Comparison of ENCODE assay signal across 18 cellular contexts in the genomic region with DNA sequence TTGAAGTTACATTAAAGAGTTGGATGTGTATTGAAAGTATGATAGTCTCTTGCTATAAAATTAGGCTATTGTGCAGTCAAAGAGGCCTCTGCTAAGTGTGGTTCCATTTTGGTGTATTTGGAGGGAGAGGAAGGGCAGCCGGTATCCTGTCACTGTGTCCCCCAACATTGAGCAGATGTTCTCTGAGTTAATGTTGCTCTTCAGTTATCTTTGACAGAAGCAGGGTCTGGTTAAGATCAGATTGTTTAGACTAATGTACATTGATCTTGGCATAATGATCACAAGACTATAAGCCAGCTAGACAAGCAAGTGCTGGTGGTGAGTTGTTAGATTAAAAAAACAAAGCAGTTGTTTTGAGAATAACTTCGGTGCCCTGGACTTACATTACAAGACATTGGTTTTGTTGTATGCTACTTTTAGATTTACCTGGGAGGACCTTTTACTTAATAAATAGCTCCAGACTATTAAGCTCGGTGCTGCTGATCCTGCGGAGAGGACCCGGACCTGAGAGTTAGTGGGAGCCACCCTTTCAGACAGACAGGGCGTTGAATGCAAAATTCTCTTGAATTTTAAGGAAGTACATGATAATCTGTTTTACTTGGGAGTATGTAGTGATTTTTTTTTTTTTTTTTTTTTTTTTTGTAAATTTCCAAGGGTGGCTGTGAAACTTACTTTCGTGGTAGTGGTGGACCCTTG.
DNase-seq lines count a peak whose midpoint lies in the region; ATAC-seq, FAIRE-seq and TF ChIP-seq lines count a peak whose summit lies in the region.
"Had no signal": no experiment of that assay in that cellular context is flagged by ENCODE, and none has a peak within 500 bp of the region (broad histone marks: within the 10 kb centered on the region; RNA-seq: fewer than 3 reads in every experiment).

No MANE protein-coding gene starts in this region.

- no peak for TF ChIP-seq POLR2A in erythroblast (IDR thresholded peaks at IDR 0.05; ENCODE audit: low read length)
- no peak for TF ChIP-seq POLR2A in H54 (IDR thresholded peaks at IDR 0.05; ENCODE audit: low read depth, low read length)

- H3K36me3 ChIP-seq in BLaER1, result peaks cover 9% of the 10 kb centered on the region; the same call in 1 of the 2 replicates
- no peaks in the 10 kb centered on the region for H3K36me3 ChIP-seq in CD4-positive, alpha-beta memory T cell (ENCODE audit: insufficient read depth, low read length)
- H3K36me3 ChIP-seq: heart right ventricle had no signal

- no peaks in the 10 kb centered on the region for H3K27me3 Mint-ChIP-seq in CD4-positive, alpha-beta memory T cell
- no peaks in the 10 kb centered on the region for H3K27me3 Mint-ChIP-seq in T-cell
- H3K27me3 Mint-ChIP-seq: stimulated activated naive B cell treated with anti-CD40 and anti-IgM and Interleukin-4, amounts not matched to agents 10 μg/mL and 1 μg/mL and 100 μg/mL, for 72 hours had no signal

- H3K36me3 Mint-ChIP-seq in CD4-positive, alpha-beta memory T cell, result no peaks in the 10 kb centered on the region
- H3K36me3 Mint-ChIP-seq in T-cell, result no peaks in the 10 kb centered on the region

- no peak for ATAC-seq in T-cell (replicated peaks in 1 of 4)
- no peak for ATAC-seq in GM18868 (IDR thresholded peaks at IDR 0.05; ENCODE audit: unreplicated experiment)
- ATAC-seq: sciatic nerve; stimulated activated naive B cell treated with anti-CD40 and anti-IgM and Interleukin-4, amounts not matched to agents 10 μg/mL and 1 μg/mL and 100 μg/mL, for 72 hours had no signal

- CTCF ChIA-PET in CD4-positive, alpha-beta memory T cell (lab: Charles Lee; ENCODE audit: partially characterized antibody), result no interaction called here
- CTCF ChIA-PET in T-cell (lab: Charles Lee), result interaction anchor here in 1 of 2 donors (0.6 to 0.7 kb wide), 4 partner anchors 38 to 807 kb away, joined by 3 to 5 read pairs (median 3); no protein-coding TSS in a partner anchor

- H3K4me1 Mint-ChIP-seq in CD4-positive, alpha-beta memory T cell, result peaks cover 55 to 85% (median 68%) of the 10 kb centered on the region in 4 donors
- peaks cover 82 to 84% (median 83%) of the 10 kb centered on the region in 3 donors for H3K4me1 Mint-ChIP-seq in T-cell

- H4K20me1 ChIP-seq in BLaER1, result peaks cover 99% of the 10 kb centered on the region

- peaks cover 77% of the 10 kb centered on the region for H3K4me1 ChIP-seq in BLaER1
- H3K4me1 ChIP-seq in CD4-positive, alpha-beta memory T cell (ENCODE audit: insufficient read depth, low read length), result peaks cover 61% of the 10 kb centered on the region

- H3K4me2 ChIP-seq in BLaER1, result peak overlapping the region; percentile 36

- peak overlapping the region in 1 of 7 donors; percentile 43 for H3K27ac Mint-ChIP-seq in CD4-positive, alpha-beta memory T cell
- peak overlapping the region; percentile 4 to 37 for H3K27ac Mint-ChIP-seq in T-cell
- H3K27ac Mint-ChIP-seq: stimulated activated naive B cell treated with anti-CD40 and anti-IgM and Interleukin-4, amounts not matched to agents 10 μg/mL and 1 μg/mL and 100 μg/mL, for 72 hours; T-helper 1 cell treated with Interleukin-12 subunit alpha and Interleukin-12 subunit beta and Interleukin-4 antibody, amounts not matched to agents 30 μg/mL and 1 μg/mL, for 36 hours had no signal

- no peak for DNase-seq in CD4-positive, alpha-beta memory T cell
- DNase-seq in T-cell (no peak), erythroblast (lab: John Stamatoyannopoulos, UW) (peak; percentile 65 to 92), NCI-H2196 treated with DMSO at 0.1 percent for 48 hours (lab: John Stamatoyannopoulos, UW; ENCODE audit: unreplicated experiment) (no peak), H54 (ENCODE audit: insufficient read length, low spot score) (no peak), cerebellar nuclear complex (lab: John Stamatoyannopoulos, UW) (no peak)
- DNase-seq: activated naive CD4-positive, alpha-beta T cell treated with Interleukin-2 at 50 U/mL for 16 hours; C1 segment of cervical spinal cord; heart right ventricle; NCI-H1105 treated with DMSO at 0.1 percent for 48 hours; NCI-H345; stimulated activated CD4-positive, alpha-beta T cell treated with anti-CD3 and anti-CD28 coated beads, Interleukin-4, amount 100 ng/mL, for 4 hours; stimulated activated naive B cell treated with anti-CD40 and anti-IgM and Interleukin-4, amounts not matched to agents 10 μg/mL and 1 μg/mL and 100 μg/mL, for 72 hours had no signal

- H3K27ac ChIP-seq in BLaER1, result no peak overlapping the region
- no peak overlapping the region for H3K27ac ChIP-seq in CD4-positive, alpha-beta memory T cell (ENCODE audit: low read depth, low read length)
- H3K27ac ChIP-seq: heart right ventricle had no signal

- H3K4me3 ChIP-seq in BLaER1, result no peak overlapping the region
- H3K4me3 ChIP-seq in CD4-positive, alpha-beta memory T cell (ENCODE audit: low read length in 2 of 2), result no peak overlapping the region
- H3K4me3 ChIP-seq: heart right ventricle had no signal

- H3K27me3 ChIP-seq in BLaER1, result no peaks in the 10 kb centered on the region
- no peaks in the 10 kb centered on the region for H3K27me3 ChIP-seq in CD4-positive, alpha-beta memory T cell (ENCODE audit: insufficient read depth, low read length)
- H3K27me3 ChIP-seq: heart right ventricle had no signal

- no peaks in the 10 kb centered on the region for H3K9me3 ChIP-seq in BLaER1
- no peaks in the 10 kb centered on the region for H3K9me3 ChIP-seq in CD4-positive, alpha-beta memory T cell (ENCODE audit: control insufficient read depth in 1 of 2, low read length in 2 of 2)
- H3K9me3 ChIP-seq: heart right ventricle had no signal

- H3K4me3 Mint-ChIP-seq in CD4-positive, alpha-beta memory T cell, result peak overlapping the region in 5 of 8 donors; percentile 8 to 42 (median 27)
- H3K4me3 Mint-ChIP-seq in T-cell, result peak overlapping the region in 1 of 3 donors; percentile 54
- H3K4me3 Mint-ChIP-seq: nephron; stimulated activated naive B cell treated with anti-CD40 and anti-IgM and Interleukin-4, amounts not matched to agents 10 μg/mL and 1 μg/mL and 100 μg/mL, for 72 hours; T-helper 1 cell treated with Interleukin-12 subunit alpha and Interleukin-12 subunit beta and Interleukin-4 antibody, amounts not matched to agents 30 μg/mL and 1 μg/mL, for 36 hours had no signal

- no peaks in the 10 kb centered on the region for H3K9me3 Mint-ChIP-seq in CD4-positive, alpha-beta memory T cell
- no peaks in the 10 kb centered on the region for H3K9me3 Mint-ChIP-seq in T-cell
- H3K9me3 Mint-ChIP-seq: nephron; stimulated activated naive B cell treated with anti-CD40 and anti-IgM and Interleukin-4, amounts not matched to agents 10 μg/mL and 1 μg/mL and 100 μg/mL, for 72 hours; T-helper 1 cell treated with Interleukin-12 subunit alpha and Interleukin-12 subunit beta and Interleukin-4 antibody, amounts not matched to agents 30 μg/mL and 1 μg/mL, for 36 hours had no signal

- no peak for FAIRE-seq in H54 (lab: Jason Lieb, UNC)

- no peak overlapping the region for H3K9ac ChIP-seq in BLaER1

- intact Hi-C loops in CD4-positive, alpha-beta memory T cell (cut with micrococcal nuclease), result no loop called here

- POLR2A ChIA-PET in CD4-positive, alpha-beta memory T cell (lab: Charles Lee; ENCODE audit: partially characterized antibody), result interaction anchor here (0.7 kb wide), 1 partner anchor 8 kb away, joined by 6 read pairs; no protein-coding TSS in a partner anchor
- POLR2A ChIA-PET in T-cell (lab: Charles Lee), result no interaction called here

Comparison
In these comparisons a context has a peak if more than half of its experiments do, and no peak if none do; other contexts are left out.
1. DNase-seq: peak in erythroblast (2 of 2); none in CD4-positive, alpha-beta memory T cell (0 of 5), T-cell (0 of 34), NCI-H2196 treated with DMSO at 0.1 percent for 48 hours (single experiment), H54 (single experiment) and cerebellar nuclear complex (0 of 2).